10 cellular contexts compared by ENCODE assay signal in genomic region chr12:11780521-11781101, GRCh38.
DNase-seq lines count a peak whose midpoint lies in the region; ATAC-seq and TF ChIP-seq lines count a peak whose summit lies in the region.
"Had no signal": no experiment of that assay in that cellular context is flagged by ENCODE, and none has a peak within 500 bp of the region (broad histone marks: within the 10 kb centered on the region; RNA-seq: fewer than 3 reads in every experiment).

No MANE protein-coding gene starts in this region.

- H3K4me3 Mint-ChIP-seq in chondrocyte (ENCODE audit: unreplicated experiment) = no peak overlapping the region

- in situ Hi-C loops in GM13976 (cut with MboI; ENCODE audit: low sequenced_read_pairs, unreplicated experiment) = no loop called here

- peaks cover 72% of the 10 kb centered on the region for H3K4me1 Mint-ChIP-seq in chondrocyte (ENCODE audit: low read depth)

- TF ChIP-seq CTCF in GM13976 (IDR thresholded peaks at IDR 0.05; ENCODE audit: borderline replicate concordance, control extremely low read depth, extremely low read depth, insufficient read depth, missing control alignments) = no peak
- no peak for TF ChIP-seq CTCF in chondrocyte (IDR thresholded peaks at IDR 0.05)

- peaks cover 1% of the 10 kb centered on the region for H3K36me3 Mint-ChIP-seq in chondrocyte (ENCODE audit: low read depth)

- H3K27ac Mint-ChIP-seq in chondrocyte (ENCODE audit: unreplicated experiment) = peak overlapping the region; percentile 20

- DNase-seq in GM13976 (ENCODE audit: low spot score) (peak; percentile 49), chondrocyte (ENCODE audit: low spot score) (no peak), H4 (ENCODE audit: low spot score) (no peak), Ammon's horn (ENCODE audit: low spot score) (no peak), T-helper 9 cell (no peak)
- DNase-seq in stimulated activated CD4-positive, alpha-beta T cell treated with anti-CD3 and anti-CD28 coated beads, Interleukin-4, amount 100 ng/mL, for 1 hour = no peak
- DNase-seq: heart right ventricle, NCI-H1694 had no signal

- no peaks in the 10 kb centered on the region for H3K9me3 Mint-ChIP-seq in chondrocyte (ENCODE audit: low read depth)

- H3K27me3 Mint-ChIP-seq in chondrocyte (ENCODE audit: low read depth) = no peaks in the 10 kb centered on the region

- ATAC-seq in GM19372 (IDR thresholded peaks at IDR 0.05; ENCODE audit: low read depth, unreplicated experiment) (peak; percentile 61), HG03060 (IDR thresholded peaks at IDR 0.05; ENCODE audit: low read depth, unreplicated experiment) (peak; percentile 69)
